Comparison of ENCODE assay signal across 1 cellular context in the genomic region with DNA sequence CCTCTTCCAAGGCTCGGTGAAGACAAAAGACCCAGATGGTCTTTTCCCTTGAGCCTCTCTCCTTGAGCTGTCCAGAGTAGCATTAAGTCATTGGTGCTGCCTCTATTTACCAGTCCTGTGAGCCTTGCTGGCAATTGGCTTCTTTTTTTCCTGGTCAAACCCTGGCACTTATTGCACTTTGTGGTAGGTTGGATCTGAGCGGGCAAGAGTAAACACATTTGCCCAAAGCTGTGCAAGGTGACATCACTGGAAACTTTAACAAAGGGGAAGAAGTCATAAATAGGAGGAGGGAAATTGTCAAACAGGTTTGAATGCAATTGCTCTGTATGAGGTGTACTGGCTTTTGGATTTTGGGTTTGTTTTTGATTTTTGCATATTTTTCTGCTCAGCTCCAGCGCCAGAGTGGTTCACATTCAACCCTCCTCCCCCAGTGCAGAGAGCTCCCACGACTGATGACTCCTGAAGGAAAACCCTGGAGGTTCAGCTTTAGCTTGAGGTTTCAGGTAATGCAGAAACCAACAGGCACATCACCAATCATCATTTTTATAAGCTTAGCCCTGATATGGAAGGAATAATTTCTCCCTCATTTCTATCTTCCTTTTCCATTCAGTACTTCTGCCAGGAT.
TF ChIP-seq lines count a peak whose summit lies in the region.

No MANE protein-coding gene starts in this region.

TF ChIP-seq in SK-N-SH, 30 proteins besides CTCF, POLR2A, EP300 and RAD21 (continued from another document):
- no peak for TF ChIP-seq ZBTB33 (IDR thresholded peaks at IDR 0.05; ENCODE audit: borderline replicate concordance, low read depth)
- no peak for TF ChIP-seq RCOR1 (IDR thresholded peaks at IDR 0.05; ENCODE audit: low read length)
- TF ChIP-seq NRF1 (IDR thresholded peaks at IDR 0.05; ENCODE audit: low read depth, low read length): no peak
